Comparison of ENCODE assay signal across 32 cellular contexts in genomic region chr3:155512175-155512866, GRCh38.
DNase-seq lines count a peak whose midpoint lies in the region; ATAC-seq and TF ChIP-seq lines count a peak whose summit lies in the region.
"Had no signal": no experiment of that assay in that cellular context is flagged by ENCODE, and none has a peak within 500 bp of the region (broad histone marks: within the 10 kb centered on the region; RNA-seq: fewer than 3 reads in every experiment).

No MANE protein-coding gene starts in this region.

- H3K27me3 Mint-ChIP-seq in progenitor cell of endocrine pancreas (no peaks in the 10 kb centered on the region), glutamatergic neuron (ENCODE audit: unreplicated experiment) (no peaks in the 10 kb centered on the region)
- H3K27me3 Mint-ChIP-seq: B cell; CD4-positive, alpha-beta memory T cell; stimulated activated naive CD8-positive, alpha-beta T cell treated with anti-CD3 and anti-CD28 coated beads, Interleukin-15, Interleukin-2, amounts not matched to agents 100 ng/mL and 50 ng/mL, for 24 hours had no signal

- intact Hi-C loops in mammary epithelial cell (cut with micrococcal nuclease), result loop anchor here (10.0 kb wide), 1 partner anchor 98 kb away; no protein-coding TSS in a partner anchor

- peak overlapping the region; percentile 90 for H2AFZ ChIP-seq in mammary epithelial cell (ENCODE audit: low read depth, low read length)
- H2AFZ ChIP-seq: neural progenitor cell had no signal

- H3K9ac ChIP-seq in mammary epithelial cell (ENCODE audit: insufficient read depth, low read length), result no peak overlapping the region
- no peak overlapping the region for H3K9ac ChIP-seq in iPS-15b (ENCODE audit: low read depth, low read length)
- H3K9ac ChIP-seq: KMS-11, neural progenitor cell, SK-N-SH had no signal

- H3K36me3 Mint-ChIP-seq in progenitor cell of endocrine pancreas (ENCODE audit: insufficient read depth) (peaks cover 11% of the 10 kb centered on the region), glutamatergic neuron (ENCODE audit: unreplicated experiment) (no peaks in the 10 kb centered on the region)
- H3K36me3 Mint-ChIP-seq: memory B cell had no signal

- no TSS peak for BruUV-seq in mammary epithelial cell (replicated peaks; lab: Mats Ljungman, UMichigan)

- CTCF ChIA-PET in mammary epithelial cell (lab: Charles Lee; ENCODE audit: low non-redundant PET), result no interaction called here

- no peak for ATAC-seq in GM21367 (IDR thresholded peaks at IDR 0.05; ENCODE audit: unreplicated experiment)
- ATAC-seq: pancreas, right cardiac atrium had no signal

- H3K4me1 ChIP-seq in mammary epithelial cell (ENCODE audit: insufficient read depth, low read length) (peaks cover 18% of the 10 kb centered on the region), iPS-15b (ENCODE audit: control insufficient read depth, insufficient read depth, low read length) (peaks cover 5% of the 10 kb centered on the region)
- H3K4me1 ChIP-seq: neural progenitor cell, pancreas, testis, uterus had no signal

- peak; percentile 14 for DNase-seq in HPDE6-E6E7 (ENCODE audit: extremely low spot score)
- no peak for DNase-seq in mammary epithelial cell
- DNase-seq in progenitor cell of endocrine pancreas (ENCODE audit: low spot score, unreplicated experiment), result no peak
- no peak for DNase-seq in kidney tubule cell (ENCODE audit: low spot score)
- DNase-seq in glutamatergic neuron, result no peak
- DNase-seq: ACHN; activated CD4-positive, alpha-beta T cell treated with anti-CD3 and anti-CD28 coated beads, Interleukin-2, amount 50 U/mL, for 48 hours; activated CD4-positive, CD25-positive, alpha-beta regulatory T cell treated with anti-CD3 and anti-CD28 coated beads, Interleukin-2, amount 50 U/mL, for 72 hours; activated gamma-delta T cell treated with Interleukin-2 at 50 U/mL for 16 hours; activated T-cell treated with anti-CD3 and anti-CD28 coated beads, Interleukin-2, amount 50 U/mL, for 48 hours; caudate nucleus; CD4-positive, alpha-beta memory T cell; effector memory CD4-positive, alpha-beta T cell; immature natural killer cell; NCI-H1417 treated with DMSO at 0.1 percent for 48 hours; NCI-H2081; NCI-H524 treated with DMSO at 0.1 percent for 48 hours; pancreas; right cardiac atrium; SK-N-SH; stimulated activated CD8-positive, alpha-beta memory T cell treated with anti-CD3 and anti-CD28 coated beads, Interleukin-4, amount 100 ng/mL, for 48 hours; testis; uterus had no signal

- H3K9me3 ChIP-seq in mammary epithelial cell (replicated peaks; ENCODE audit: insufficient read depth, low read length), result no peaks in the 10 kb centered on the region
- no peaks in the 10 kb centered on the region for H3K9me3 ChIP-seq in iPS-15b (ENCODE audit: control insufficient read depth, insufficient read depth, low read length)
- H3K9me3 ChIP-seq: pancreas, SK-N-SH, testis, uterus had no signal

- no peak overlapping the region for H3K4me3 ChIP-seq in mammary epithelial cell (replicated peaks in 1 of 3; ENCODE audit: insufficient read depth in 1 of 3, low read depth in 2 of 3, low read length in 3 of 3)
- H3K4me3 ChIP-seq in iPS-15b (ENCODE audit: low read depth, low read length), result peak overlapping the region; percentile 28
- H3K4me3 ChIP-seq: coronary artery, neural progenitor cell, pancreas, testis, uterus had no signal

- dilution Hi-C loops in mammary epithelial cell (cut with HindIII; ENCODE audit: low sequenced_read_pairs), result no loop called here

- H3K36me3 ChIP-seq in mammary epithelial cell (ENCODE audit: insufficient read depth, low read length) (no peaks in the 10 kb centered on the region), iPS-15b (ENCODE audit: control insufficient read depth, insufficient read depth, low read length) (peaks cover 3% of the 10 kb centered on the region)
- H3K36me3 ChIP-seq: neural progenitor cell, pancreas, uterus had no signal

- H3K4me3 Mint-ChIP-seq in progenitor cell of endocrine pancreas (ENCODE audit: low read depth) (peak overlapping the region; percentile 44), glutamatergic neuron (ENCODE audit: unreplicated experiment) (no peak overlapping the region)
- H3K4me3 Mint-ChIP-seq: B cell; CD4-positive, alpha-beta memory T cell; immature natural killer cell; memory B cell; neural progenitor cell; stimulated activated naive CD8-positive, alpha-beta T cell treated with anti-CD3 and anti-CD28 coated beads, Interleukin-15, Interleukin-2, amounts not matched to agents 100 ng/mL and 50 ng/mL, for 24 hours; T-helper 1 cell treated with Interleukin-12 subunit alpha and Interleukin-12 subunit beta and Interleukin-4 antibody, amounts not matched to agents 30 μg/mL and 1 μg/mL, for 36 hours had no signal

- no peak for TF ChIP-seq CTCF in mammary epithelial cell (conservative IDR thresholded peaks at IDR 0.05 in 1 of 2, IDR thresholded peaks at IDR 0.05 in 1 of 2; ENCODE audit: extremely low read depth in 1 of 2, insufficient read depth in 1 of 2, low read depth in 1 of 2, low read length in 2 of 2)
- no peak for TF ChIP-seq CTCF in progenitor cell of endocrine pancreas (IDR thresholded peaks at IDR 0.05; ENCODE audit: unreplicated experiment)
- TF ChIP-seq CTCF in glutamatergic neuron (IDR thresholded peaks at IDR 0.05; ENCODE audit: partially characterized antibody, unreplicated experiment), result no peak

- H3K27ac Mint-ChIP-seq in progenitor cell of endocrine pancreas (peak overlapping the region; percentile 34), glutamatergic neuron (ENCODE audit: unreplicated experiment) (no peak overlapping the region)
- H3K27ac Mint-ChIP-seq: B cell; CD4-positive, alpha-beta memory T cell; immature natural killer cell; memory B cell; neural progenitor cell; stimulated activated naive CD8-positive, alpha-beta T cell treated with anti-CD3 and anti-CD28 coated beads, Interleukin-15, Interleukin-2, amounts not matched to agents 100 ng/mL and 50 ng/mL, for 24 hours; T-helper 1 cell treated with Interleukin-12 subunit alpha and Interleukin-12 subunit beta and Interleukin-4 antibody, amounts not matched to agents 30 μg/mL and 1 μg/mL, for 36 hours had no signal

- peaks cover 5% of the 10 kb centered on the region for H3K9me3 Mint-ChIP-seq in progenitor cell of endocrine pancreas (ENCODE audit: low read depth)
- no peaks in the 10 kb centered on the region for H3K9me3 Mint-ChIP-seq in glutamatergic neuron (ENCODE audit: unreplicated experiment)

- H3K27me3 ChIP-seq in mammary epithelial cell (ENCODE audit: insufficient read depth, low read length) (no peaks in the 10 kb centered on the region), iPS-15b (ENCODE audit: control insufficient read depth, insufficient read depth, low read length) (no peaks in the 10 kb centered on the region)
- H3K27me3 ChIP-seq: neural progenitor cell, pancreas, testis, uterus had no signal

- H3K27ac ChIP-seq in mammary epithelial cell (ENCODE audit: insufficient read depth, low read depth, low read length), result peak overlapping the region; percentile 28
- H3K27ac ChIP-seq: coronary artery, KMS-11, neural progenitor cell, pancreas, testis, uterus had no signal

- 49% methylated on average over 8 of the region's 8 CpGs for WGBS in mammary epithelial cell (ENCODE audit: low coverage, missing lambda C conversion rate)

- H3K79me2 ChIP-seq in mammary epithelial cell (ENCODE audit: insufficient read depth, low read length), result no peaks in the 10 kb centered on the region

- H3K4me1 Mint-ChIP-seq in progenitor cell of endocrine pancreas (ENCODE audit: low read depth) (peaks cover 4% of the 10 kb centered on the region), glutamatergic neuron (ENCODE audit: low read depth, unreplicated experiment) (no peaks in the 10 kb centered on the region)
- H3K4me1 Mint-ChIP-seq: B cell; CD4-positive, alpha-beta memory T cell; immature natural killer cell; memory B cell; neural progenitor cell had no signal

- in situ Hi-C loops in mammary epithelial cell (cut with MboI; ENCODE audit: low sequenced_read_pairs in 2 of 2), result no loop called here

- H3K4me2 ChIP-seq in mammary epithelial cell (ENCODE audit: insufficient read depth, low read depth, low read length), result peak overlapping the region; percentile 43
- H3K4me2 ChIP-seq: KMS-11, neural progenitor cell, SK-N-SH had no signal

- no peaks in the 10 kb centered on the region for H4K20me1 ChIP-seq in mammary epithelial cell (ENCODE audit: insufficient read depth, low read length)
